ENCODE assay signal across 21 cellular contexts in the genomic region with DNA sequence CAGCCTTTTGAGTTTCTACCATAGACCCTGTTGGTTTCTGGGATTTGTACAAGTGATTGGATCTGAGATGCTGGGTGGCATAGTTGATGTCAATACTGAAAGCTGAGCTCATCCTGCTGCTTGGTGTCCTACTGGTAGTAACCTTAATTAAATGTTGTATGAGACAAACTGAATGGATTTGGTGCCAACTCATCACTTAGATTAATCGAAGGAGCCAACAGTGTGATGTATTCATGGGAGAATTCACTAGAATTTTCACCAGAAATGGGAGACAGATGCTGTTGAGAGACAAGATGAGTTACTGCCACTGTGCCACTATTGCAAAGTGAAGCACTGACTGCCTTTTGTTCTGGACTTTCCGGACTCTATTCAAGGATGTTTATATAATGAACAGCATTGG.
"Had no signal": no experiment of that assay in that cellular context is flagged by ENCODE, and none has a peak within 500 bp of the region (broad histone marks: within the 10 kb centered on the region; RNA-seq: fewer than 3 reads in every experiment).

No MANE protein-coding gene starts in this region.

- H3K4me3 Mint-ChIP-seq: T-cell had no signal

- H3K27ac Mint-ChIP-seq: T-cell had no signal

- DNase-seq: KBM-7; MV-4-11; NCI-H1092; NCI-H1105 treated with DMSO at 0.1 percent for 48 hours; NCI-H1417 treated with DMSO at 0.1 percent for 48 hours; NCI-H146; NCI-H1694 treated with DMSO at 0.1 percent for 48 hours; NCI-H1930; NCI-H2081 treated with DMSO at 0.1 percent for 48 hours; NCI-H2171; NCI-H345; NCI-H446 treated with DMSO at 0.1 percent for 48 hours; NCI-H510A treated with DMSO at 0.1 percent for 48 hours; NCI-H526; NCI-H748 treated with DMSO at 0.1 percent for 48 hours; NK-92 treated with Interleukin-12 subunit alpha and Interleukin-12 subunit beta, amount 100 ng/mL, for 24 hours; PC-3; SHP77; T-cell had no signal

- H3K27me3 Mint-ChIP-seq: T-cell had no signal

- H3K9me3 Mint-ChIP-seq: T-cell had no signal

- H3K27ac ChIP-seq: RWPE1 had no signal

- ATAC-seq: Panc1, PC-3, T-cell had no signal
